Comparison of ENCODE assay signal across 24 cellular contexts in genomic region chr17:74574489-74575142, GRCh38. TPM values are rescaled to one million over a fixed set of nuclear protein-coding genes. Genes with fewer than 3 reads are reported as not detected.
"Had no signal": no experiment of that assay in that cellular context is flagged by ENCODE, and none has a peak within 500 bp of the region (broad histone marks: within the 10 kb centered on the region; RNA-seq: fewer than 3 reads in every experiment).

No MANE protein-coding gene starts in this region.

- H3K27ac ChIP-seq: RWPE1 had no signal

- ATAC-seq: Panc1, PC-3, SK-N-SH treated with all-trans-retinoic acid at 6 μM for 48 hours had no signal

- DNase-seq: KBM-7, NCI-H1092, NCI-H1105 treated with DMSO at 0.1 percent for 48 hours, NCI-H1417 treated with DMSO at 0.1 percent for 48 hours, NCI-H146, NCI-H187, NCI-H2029, NCI-H2081 treated with DMSO at 0.1 percent for 48 hours, NCI-H2171, NCI-H226, NCI-H446, NCI-H510A, NCI-H524 treated with DMSO at 0.1 percent for 48 hours, NCI-H69, NCI-H774, PC-3, SHP77 had no signal

RNA-seq across cellular contexts. Expression of gene CD300H, which starts 7.3 kb away (rescaled TPM):
- total RNA-seq: HT-29, LHCN-M2, MCF 10A, OCI-LY7, PC-3 had no signal

RNA-seq across cellular contexts. Expression of gene CD300LD, which starts 17.5 kb away (rescaled TPM):
- total RNA-seq: HT-29, LHCN-M2, MCF 10A, OCI-LY7, PC-3 had no signal

RNA-seq across cellular contexts. Expression of gene CD300C, which starts 28.7 kb away (rescaled TPM):
- total RNA-seq: LHCN-M2, MCF 10A, OCI-LY7, PC-3 had no signal

RNA-seq across cellular contexts. Expression of gene CD300LB, which starts 43.3 kb away (rescaled TPM):
- total RNA-seq: HT-29, LHCN-M2, MCF 10A, OCI-LY7, PC-3 had no signal

RNA-seq across cellular contexts. Expression of gene CD300E, which starts 48.9 kb away (rescaled TPM):
- total RNA-seq: HT-29, LHCN-M2, MCF 10A, OCI-LY7, PC-3 had no signal
